ENCODE assay signal across 10 cellular contexts in the genomic region with DNA sequence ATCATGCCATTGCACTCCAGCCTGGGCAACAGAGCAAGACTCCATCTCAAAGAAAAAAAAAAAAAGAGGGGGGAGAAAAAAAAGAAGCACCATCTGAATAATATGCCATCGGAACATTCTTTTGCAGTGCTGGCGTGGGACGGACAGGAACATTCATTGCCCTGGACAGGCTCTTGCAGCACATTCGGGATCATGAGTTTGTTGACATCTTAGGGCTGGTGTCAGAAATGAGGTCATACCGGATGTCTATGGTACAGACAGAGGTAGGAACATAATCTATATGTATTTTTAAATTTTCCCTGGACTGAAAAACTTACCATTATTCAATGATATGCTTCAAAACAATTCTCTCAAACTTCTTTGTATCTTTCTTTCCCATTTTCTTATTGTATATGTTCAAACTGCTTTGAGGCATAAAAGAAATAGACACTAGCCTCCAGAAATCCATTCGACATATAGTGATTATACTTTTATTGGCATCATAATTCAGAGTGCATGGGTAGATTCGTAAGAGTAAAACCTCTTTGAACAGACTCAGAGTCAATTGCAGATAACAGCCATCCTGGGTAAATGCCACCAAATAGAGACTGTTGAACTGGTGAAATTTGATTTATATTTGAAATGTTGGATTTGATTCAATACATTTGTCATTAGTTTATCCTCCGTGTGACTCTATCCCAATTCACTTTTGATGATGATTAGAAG.
DNase-seq lines count a peak whose midpoint lies in the region; ATAC-seq, FAIRE-seq and TF ChIP-seq lines count a peak whose summit lies in the region.
"Had no signal": no experiment of that assay in that cellular context is flagged by ENCODE, and none has a peak within 500 bp of the region (broad histone marks: within the 10 kb centered on the region; RNA-seq: fewer than 3 reads in every experiment).

No MANE protein-coding gene starts in this region.

- intact Hi-C loops in Calu3 (cut with micrococcal nuclease; ENCODE audit: unreplicated experiment) = loop anchor here (1.0 to 5.0 kb wide), 4 partner anchors 39 to 267 kb away; partner anchors contain the start of gene EPS8
- intact Hi-C loops in mucosa of descending colon (cut with DNase I, micrococcal nuclease) = loop anchor here (1.0 to 5.0 kb wide), 2 partner anchors 267 to 268 kb away; no protein-coding TSS in a partner anchor

- no TSS peak for BruUV-seq in Calu3 (replicated peaks; lab: Mats Ljungman, UMichigan)

- H3K4me3 ChIP-seq in A549 = no peak overlapping the region; the same call in 2 of the 3 replicates
- no peak overlapping the region for H3K4me3 ChIP-seq in mucosa of descending colon

- H3K4me2 ChIP-seq in A549 = peak overlapping the region; percentile 77

- POLR2A ChIA-PET in A549 (lab: Yijun Ruan, JAX) = no interaction called here

- no peak for DNase-seq in A549 (ENCODE audit: low read depth in 1 of 2, low spot score in 1 of 2)
- DNase-seq in Calu3 = no peak
- no peak for DNase-seq in activated naive CD8-positive, alpha-beta T cell treated with anti-CD3 and anti-CD28 coated beads for 36 hours
- no peak for DNase-seq in mucosa of descending colon
- no peak for DNase-seq in glomerular visceral epithelial cell (ENCODE audit: extremely low spot score)
- DNase-seq in GM19238 (ENCODE audit: insufficient read length, low spot score) = no peak
- no peak for DNase-seq in immature natural killer cell

- TF ChIP-seq RAD21 in A549 (conservative IDR thresholded peaks at IDR 0.05 in 1 of 2, IDR thresholded peaks at IDR 0.05 in 1 of 2) = no peak

- TF ChIP-seq CTCF in A549 (IDR thresholded peaks at IDR 0.05) = no peak
- no peak for TF ChIP-seq CTCF in Calu3 (IDR thresholded peaks at IDR 0.05; ENCODE audit: unreplicated experiment)
- TF ChIP-seq CTCF in mucosa of descending colon (IDR thresholded peaks at IDR 0.05) = no peak

- H3K36me3 ChIP-seq in mucosa of descending colon (ENCODE audit: low read depth) = no peaks in the 10 kb centered on the region
- H3K36me3 ChIP-seq: pancreas had no signal

- H3K9me3 ChIP-seq in A549 (no peaks in the 10 kb centered on the region), mucosa of descending colon (no peaks in the 10 kb centered on the region)
- H3K9me3 ChIP-seq: BE2C, pancreas had no signal

- no peak overlapping the region for H3K27ac Mint-ChIP-seq in Calu3 (ENCODE audit: unreplicated experiment)
- H3K27ac Mint-ChIP-seq in activated naive CD8-positive, alpha-beta T cell treated with anti-CD3 and anti-CD28 coated beads for 36 hours = no peak overlapping the region
- no peak overlapping the region for H3K27ac Mint-ChIP-seq in immature natural killer cell

- ATAC-seq in A549 (no peak), mucosa of descending colon (peak; percentile 63), HG02798 (IDR thresholded peaks at IDR 0.05; ENCODE audit: poor library complexity, unreplicated experiment) (no peak)

- H3K4me1 ChIP-seq in A549 = peaks cover 11% of the 10 kb centered on the region; the same call in 1 of the 3 replicates
- H3K4me1 ChIP-seq in mucosa of descending colon (ENCODE audit: low read depth) = peaks cover 5% of the 10 kb centered on the region
- H3K4me1 ChIP-seq: BE2C, pancreas had no signal

- H3K27me3 Mint-ChIP-seq in Calu3 (ENCODE audit: unreplicated experiment) = no peaks in the 10 kb centered on the region
- peaks cover 7% of the 10 kb centered on the region for H3K27me3 Mint-ChIP-seq in activated naive CD8-positive, alpha-beta T cell treated with anti-CD3 and anti-CD28 coated beads for 36 hours
- H3K27me3 Mint-ChIP-seq in immature natural killer cell (ENCODE audit: low read depth in 3 of 3) = peaks cover 6 to 15% (median 9%) of the 10 kb centered on the region in 3 donors

- H3K9me3 Mint-ChIP-seq in Calu3 (ENCODE audit: low read depth, unreplicated experiment) (no peaks in the 10 kb centered on the region), immature natural killer cell (no peaks in the 10 kb centered on the region)
- H3K9me3 Mint-ChIP-seq in activated naive CD8-positive, alpha-beta T cell treated with anti-CD3 and anti-CD28 coated beads for 36 hours = no peaks in the 10 kb centered on the region

- H3K4me3 Mint-ChIP-seq in Calu3 (ENCODE audit: low read depth, unreplicated experiment) = peak overlapping the region; percentile 80
- H3K4me3 Mint-ChIP-seq in activated naive CD8-positive, alpha-beta T cell treated with anti-CD3 and anti-CD28 coated beads for 36 hours = peak overlapping the region; percentile 78
- H3K4me3 Mint-ChIP-seq in immature natural killer cell = peak overlapping the region in 2 of 5 donors; percentile 71 to 75

- CTCF ChIA-PET in A549 (lab: Yijun Ruan, JAX) (interaction anchor here (0.6 to 13.2 kb wide), 47 partner anchors 10 to 916 kb away, joined by 3 to 296 read pairs (median 4); partner anchors contain the start of gene EPS8), Calu3 (lab: Charles Lee) (interaction anchor here (1.6 kb wide), 2 partner anchors 190 to 267 kb away, joined by 3 to 12 read pairs; no protein-coding TSS in a partner anchor)

- H3K4me1 Mint-ChIP-seq in Calu3 (ENCODE audit: low read depth, unreplicated experiment) (peaks cover 21% of the 10 kb centered on the region), immature natural killer cell (peaks cover 8 to 12% of the 10 kb centered on the region in 2 donors)
- peaks cover 9% of the 10 kb centered on the region for H3K4me1 Mint-ChIP-seq in activated naive CD8-positive, alpha-beta T cell treated with anti-CD3 and anti-CD28 coated beads for 36 hours

- no peak for FAIRE-seq in A549 (lab: Jason Lieb, UNC)

- no peak for TF ChIP-seq POLR2A in A549 (IDR thresholded peaks at IDR 0.05; ENCODE audit: low read length)

- no peak for TF ChIP-seq EP300 in A549 (IDR thresholded peaks at IDR 0.05)

- H3K36me3 Mint-ChIP-seq in Calu3 (ENCODE audit: insufficient read depth, unreplicated experiment) (peaks cover 5% of the 10 kb centered on the region), immature natural killer cell (no peaks in the 10 kb centered on the region)
- no peaks in the 10 kb centered on the region for H3K36me3 Mint-ChIP-seq in activated naive CD8-positive, alpha-beta T cell treated with anti-CD3 and anti-CD28 coated beads for 36 hours

- 57% methylated on average over 8 of the region's 8 CpGs for WGBS in A549 (ENCODE audit: missing lambda C conversion rate)

- H3K27ac ChIP-seq in A549 = peak overlapping the region in 1 of 2 experiments; percentile 75; a peak in 1 of 6 replicates
- H3K27ac ChIP-seq: pancreas had no signal

TF ChIP-seq in A549, 52 proteins besides CTCF, POLR2A, EP300 and RAD21:
- TF ChIP-seq NR3C1 (IDR thresholded peaks at IDR 0.05) = no peak
